11 cellular contexts compared by ENCODE assay signal in genomic region chrX:19758536-19758935, GRCh38.
DNase-seq lines count a peak whose midpoint lies in the region; ATAC-seq and TF ChIP-seq lines count a peak whose summit lies in the region.
"Had no signal": no experiment of that assay in that cellular context is flagged by ENCODE, and none has a peak within 500 bp of the region (broad histone marks: within the 10 kb centered on the region; RNA-seq: fewer than 3 reads in every experiment).

No MANE protein-coding gene starts in this region.

- POLR2A ChIA-PET in Caco-2 (lab: Charles Lee) = interaction anchor here (0.8 kb wide), 1 partner anchor 18 kb away, joined by 3 read pairs; no protein-coding TSS in a partner anchor
- POLR2A ChIA-PET in OCI-LY7 (lab: Charles Lee) = interaction anchor here (0.7 to 3.6 kb wide), 6 partner anchors 9 to 82 kb away, joined by 3 to 38 read pairs (median 5); no protein-coding TSS in a partner anchor

- intact Hi-C loops in Caco-2 (cut with micrococcal nuclease; ENCODE audit: unreplicated experiment) = loop anchor here (5.0 kb wide), 2 partner anchors 84 to 126 kb away; no protein-coding TSS in a partner anchor
- intact Hi-C loops in OCI-LY7 (cut with micrococcal nuclease; ENCODE audit: unreplicated experiment) = no loop called here
- intact Hi-C loops in vagina (cut with DNase I) = no loop called here

- H3K79me2 ChIP-seq in OCI-LY7 (ENCODE audit: insufficient read depth, low read depth, low read length) = peaks cover 53% of the 10 kb centered on the region

- no peak for TF ChIP-seq POLR2A in vagina (IDR thresholded peaks at IDR 0.05)

- no peaks in the 10 kb centered on the region for H3K36me3 ChIP-seq in Caco-2 (ENCODE audit: control insufficient read depth, insufficient read depth, low read length)
- peaks cover 11% of the 10 kb centered on the region for H3K36me3 ChIP-seq in OCI-LY7 (ENCODE audit: insufficient read depth, low read length)
- no peaks in the 10 kb centered on the region for H3K36me3 ChIP-seq in vagina
- H3K36me3 ChIP-seq: heart right ventricle had no signal

- H3K9me3 ChIP-seq in Caco-2 (no peaks in the 10 kb centered on the region), OCI-LY7 (ENCODE audit: low read length) (no peaks in the 10 kb centered on the region), vagina (no peaks in the 10 kb centered on the region)

- CTCF ChIA-PET in Caco-2 (lab: Charles Lee) = no interaction called here
- CTCF ChIA-PET in OCI-LY7 (lab: Charles Lee; ENCODE audit: unreplicated experiment) = no interaction called here

- no peaks in the 10 kb centered on the region for H3K9me2 ChIP-seq in OCI-LY7 (ENCODE audit: insufficient read depth, low read length)

- H3K4me3 ChIP-seq in Caco-2 (ENCODE audit: low read depth, low read length) = no peak overlapping the region
- H3K4me3 ChIP-seq in OCI-LY7 (ENCODE audit: low read depth, low read length, poor library complexity, severe bottlenecking) = peak overlapping the region; percentile 52
- no peak overlapping the region for H3K4me3 ChIP-seq in vagina
- H3K4me3 ChIP-seq: heart right ventricle had no signal

- no peaks in the 10 kb centered on the region for H3K27me3 Mint-ChIP-seq in Caco-2 (ENCODE audit: insufficient read depth, unreplicated experiment)

- H2AFZ ChIP-seq in OCI-LY7 (ENCODE audit: low read length) = 0 out of 2 replicates have a peak overlapping the region, but pooled peaks have one; percentile 14

- peaks cover 11% of the 10 kb centered on the region for H3K36me3 Mint-ChIP-seq in Caco-2 (ENCODE audit: insufficient read depth, unreplicated experiment)

- no peaks in the 10 kb centered on the region for H3K9me3 Mint-ChIP-seq in Caco-2 (ENCODE audit: unreplicated experiment)

- H3K4me1 Mint-ChIP-seq in Caco-2 (ENCODE audit: low read depth, unreplicated experiment) = peaks cover 45% of the 10 kb centered on the region

- peak; percentile 63 for ATAC-seq in GM21576 (IDR thresholded peaks at IDR 0.05; ENCODE audit: unreplicated experiment)
- ATAC-seq: heart right ventricle had no signal

- H3K4me3 Mint-ChIP-seq in Caco-2 (ENCODE audit: unreplicated experiment) = peak overlapping the region; percentile 16

- no peak for TF ChIP-seq CTCF in Caco-2 (IDR thresholded peaks at IDR 0.05; ENCODE audit: insufficient read depth in 1 of 2, low read depth in 1 of 2, low read length in 1 of 2, severe bottlenecking in 1 of 2, unreplicated experiment in 1 of 2)
- TF ChIP-seq CTCF in OCI-LY7 (conservative IDR thresholded peaks at IDR 0.05; ENCODE audit: low read length) = no peak
- TF ChIP-seq CTCF in vagina (IDR thresholded peaks at IDR 0.05) = no peak

- H3K4me1 ChIP-seq in Caco-2 = peaks cover 70% of the 10 kb centered on the region
- peaks cover 98% of the 10 kb centered on the region for H3K4me1 ChIP-seq in OCI-LY7 (ENCODE audit: insufficient read depth, low read length, poor library complexity, severe bottlenecking)
- no peaks in the 10 kb centered on the region for H3K4me1 ChIP-seq in vagina

- H3K4me2 ChIP-seq in OCI-LY7 (ENCODE audit: low read length) = peak overlapping the region; percentile 73

- H3K27ac ChIP-seq in OCI-LY7 (ENCODE audit: low read depth, low read length, poor library complexity, severe bottlenecking) (peak overlapping the region; percentile 97), vagina (no peak overlapping the region)
- H3K27ac ChIP-seq: heart right ventricle had no signal

- no peaks in the 10 kb centered on the region for H4K20me1 ChIP-seq in OCI-LY7 (ENCODE audit: insufficient read depth, low read length)

- peak overlapping the region; percentile 77 for H3K27ac Mint-ChIP-seq in Caco-2 (ENCODE audit: unreplicated experiment)

- peak; percentile 31 to 69 for DNase-seq in Caco-2
- peak; percentile 76 for DNase-seq in OCI-LY7 (ENCODE audit: low spot score)
- DNase-seq in foreskin melanocyte = peak; percentile 55
- DNase-seq in NCI-H2227 treated with DMSO at 0.1 percent for 48 hours (lab: John Stamatoyannopoulos, UW) = no peak
- DNase-seq in DMS79 treated with DMSO at 0.1 percent for 48 hours (lab: John Stamatoyannopoulos, UW) = no peak
- DNase-seq in vagina (ENCODE audit: extremely low spot score in 2 of 2) = no peak
- no peak for DNase-seq in HT-29 (ENCODE audit: low spot score)
- DNase-seq: DMS79, heart right ventricle, MM.1S had no signal

- H3K27me3 ChIP-seq in Caco-2 (replicated peaks; ENCODE audit: control insufficient read depth, insufficient read depth, low read length) (no peaks in the 10 kb centered on the region), vagina (no peaks in the 10 kb centered on the region)
- H3K27me3 ChIP-seq: heart right ventricle had no signal

- BruUV-seq in Caco-2 (replicated peaks; lab: Mats Ljungman, UMichigan) (no TSS peak), OCI-LY7 (replicated peaks; lab: Mats Ljungman, UMichigan) (no TSS peak)

Comparison
In these comparisons a context has a peak if more than half of its experiments do, and no peak if none do; other contexts are left out.
1. DNase-seq: peak in Caco-2 (2 of 2), OCI-LY7 (single experiment) and foreskin melanocyte (single experiment); none in NCI-H2227 treated with DMSO at 0.1 percent for 48 hours (single experiment), DMS79 treated with DMSO at 0.1 percent for 48 hours (single experiment), vagina (0 of 2) and HT-29 (single experiment).